ENCODE assay signal across 16 cellular contexts in genomic region chr13:37608750-37609339, GRCh38. TPM values are rescaled to one million over a fixed set of nuclear protein-coding genes. Genes with fewer than 3 reads are reported as not detected.
A peak's percentile ranks its signal among the peaks of the same experiment; 100 is the strongest.
DNase-seq lines count a peak whose midpoint lies in the region; ATAC-seq and TF ChIP-seq lines count a peak whose summit lies in the region.
"Had no signal": no experiment of that assay in that cellular context is flagged by ENCODE, and none has a peak within 500 bp of the region (broad histone marks: within the 10 kb centered on the region; RNA-seq: fewer than 3 reads in every experiment).

No MANE protein-coding gene starts in this region.

- H3K9me2 ChIP-seq in DOHH2 (replicated peaks; ENCODE audit: control insufficient read depth, low read length): no peaks in the 10 kb centered on the region

- DNase-seq in brain microvascular endothelial cell: no peak
- peak; percentile 17 for DNase-seq in mesenchymal stem cell
- no peak for DNase-seq in epidermal melanocyte (ENCODE audit: insufficient read length, low spot score)
- DNase-seq in SKM-1 treated with dmso at 0.1 percent for 144 hours (lab: John Stamatoyannopoulos, UW; ENCODE audit: unreplicated experiment): no peak
- no peak for DNase-seq in SJCRH30
- DNase-seq: activated CD4-positive, CD25-positive, alpha-beta regulatory T cell; activated T-cell treated with anti-CD3 and anti-CD28 coated beads, Interleukin-2, amount 50 U/mL, for 72 hours; cortex of kidney; DMS153; hippocampal formation; NCI-H2081 treated with DMSO at 0.1 percent for 48 hours; Right ventricle myocardium superior had no signal

- H3K27me3 ChIP-seq in DOHH2 (ENCODE audit: control insufficient read depth, low read length) (no peaks in the 10 kb centered on the region), KMS-11 (ENCODE audit: insufficient read depth, low read depth) (no peaks in the 10 kb centered on the region), brain microvascular endothelial cell (replicated peaks) (no peaks in the 10 kb centered on the region), mesenchymal stem cell (ENCODE audit: control insufficient read depth in 1 of 2, insufficient read depth in 1 of 2, low read length in 2 of 2) (no peaks in the 10 kb centered on the region), SJCRH30 (no peaks in the 10 kb centered on the region)

- no peak overlapping the region for H2AK5ac ChIP-seq in mesenchymal stem cell (ENCODE audit: low read length, severe bottlenecking)

- no peaks in the 10 kb centered on the region for H3K79me1 ChIP-seq in mesenchymal stem cell (replicated peaks; ENCODE audit: low read length, poor library complexity, severe bottlenecking)

- H4K8ac ChIP-seq in mesenchymal stem cell (ENCODE audit: low read length): no peak overlapping the region

- H3K9me3 ChIP-seq in DOHH2 (ENCODE audit: control insufficient read depth, insufficient read depth, low read length) (no peaks in the 10 kb centered on the region), mesenchymal stem cell (ENCODE audit: control insufficient read depth, low read length) (no peaks in the 10 kb centered on the region), SJCRH30 (replicated peaks) (no peaks in the 10 kb centered on the region)

- no peaks in the 10 kb centered on the region for H3K36me3 ChIP-seq in DOHH2 (ENCODE audit: control insufficient read depth, low read length)
- no peaks in the 10 kb centered on the region for H3K36me3 ChIP-seq in KMS-11 (ENCODE audit: insufficient read depth)
- no peaks in the 10 kb centered on the region for H3K36me3 ChIP-seq in brain microvascular endothelial cell (replicated peaks)
- H3K36me3 ChIP-seq in mesenchymal stem cell (ENCODE audit: control insufficient read depth in 1 of 2, insufficient read depth in 2 of 2, low read depth in 1 of 2, low read length in 2 of 2): no peaks in the 10 kb centered on the region
- H3K36me3 ChIP-seq in SJCRH30: no peaks in the 10 kb centered on the region

- no peak for ATAC-seq in HG03432 (IDR thresholded peaks at IDR 0.05; ENCODE audit: unreplicated experiment)
- ATAC-seq: activated T-cell treated with anti-CD3 and anti-CD28 coated beads, Interleukin-2, amount 50 U/mL, for 72 hours had no signal

- H3F3A ChIP-seq in DOHH2 (ENCODE audit: control insufficient read depth, insufficient read depth): no peaks in the 10 kb centered on the region

- H4K91ac ChIP-seq in mesenchymal stem cell (ENCODE audit: low read length): no peak overlapping the region

- no peak overlapping the region for H3K18ac ChIP-seq in mesenchymal stem cell (ENCODE audit: low read depth in 1 of 2, low read length in 2 of 2)

- H3K4me1 ChIP-seq in DOHH2 (ENCODE audit: control insufficient read depth, low read length) (no peaks in the 10 kb centered on the region), KMS-11 (ENCODE audit: low read depth, poor library complexity, severe bottlenecking) (no peaks in the 10 kb centered on the region), mesenchymal stem cell (ENCODE audit: control insufficient read depth, insufficient read depth, low read depth, low read length) (no peaks in the 10 kb centered on the region), SJCRH30 (no peaks in the 10 kb centered on the region)

- in situ Hi-C loops in brain microvascular endothelial cell (cut with HindIII; ENCODE audit: low pct_ligation_motif_present, low sequenced_read_pairs): no loop called here

- WGBS in mesenchymal stem cell: no CpG with 5 or more reads among the region's 1 CpG

- no peak overlapping the region for H2AFZ ChIP-seq in KMS-11 (ENCODE audit: low read depth)
- H2AFZ ChIP-seq in mesenchymal stem cell (ENCODE audit: low read depth, low read length): no peak overlapping the region

- no peak overlapping the region for H3K4me2 ChIP-seq in DOHH2 (ENCODE audit: low read length)
- no peak overlapping the region for H3K4me2 ChIP-seq in KMS-11
- no peak overlapping the region for H3K4me2 ChIP-seq in mesenchymal stem cell (ENCODE audit: low read length, poor library complexity, severe bottlenecking)

- H2BK5ac ChIP-seq in mesenchymal stem cell (ENCODE audit: low read depth, low read length, poor library complexity, severe bottlenecking): no peak overlapping the region

- H3K9ac ChIP-seq in KMS-11: no peak overlapping the region
- no peak overlapping the region for H3K9ac ChIP-seq in mesenchymal stem cell (ENCODE audit: low read length)

- no peak overlapping the region for H3K4ac ChIP-seq in mesenchymal stem cell (ENCODE audit: low read depth in 1 of 2, low read length in 2 of 2)

- H3K23ac ChIP-seq in mesenchymal stem cell (ENCODE audit: low read length in 2 of 2): no peak overlapping the region

- H2BK12ac ChIP-seq in mesenchymal stem cell (ENCODE audit: low read length in 2 of 2): no peak overlapping the region

- peak; percentile 21 for TF ChIP-seq CTCF in DOHH2 (IDR thresholded peaks at IDR 0.05; ENCODE audit: low read depth, low read length, poor library complexity, severe bottlenecking)
- TF ChIP-seq CTCF in KMS-11 (conservative IDR thresholded peaks at IDR 0.05; ENCODE audit: low read depth, low read length): peak; percentile 29; the same call in 1 of the 2 replicates
- peak; percentile 45 for TF ChIP-seq CTCF in brain microvascular endothelial cell (IDR thresholded peaks at IDR 0.05; ENCODE audit: low read depth, low read length, missing control alignments)

- H3K14ac ChIP-seq in mesenchymal stem cell (ENCODE audit: low read length in 2 of 2): no peak overlapping the region

- H3K27ac ChIP-seq in DOHH2 (ENCODE audit: low read depth, low read length): no peak overlapping the region
- H3K27ac ChIP-seq in KMS-11: no peak overlapping the region
- H3K27ac ChIP-seq in brain microvascular endothelial cell: no peak overlapping the region
- H3K27ac ChIP-seq in mesenchymal stem cell (ENCODE audit: low read length, poor library complexity, severe bottlenecking): no peak overlapping the region
- no peak overlapping the region for H3K27ac ChIP-seq in SJCRH30
- H3K27ac ChIP-seq: skin epidermis had no signal

- H3K4me3 ChIP-seq in DOHH2 (ENCODE audit: low read length) (no peak overlapping the region), KMS-11 (IDR thresholded peaks at IDR 0.05; ENCODE audit: insufficient read depth, low read depth, low read length) (no peak overlapping the region), brain microvascular endothelial cell (ENCODE audit: low read depth, low read length) (no peak overlapping the region), mesenchymal stem cell (ENCODE audit: insufficient read depth in 1 of 2, low read depth in 1 of 2, low read length in 2 of 2) (no peak overlapping the region), SJCRH30 (no peak overlapping the region)
- H3K4me3 ChIP-seq: skin epidermis had no signal

- H4K20me1 ChIP-seq in DOHH2 (ENCODE audit: control insufficient read depth, insufficient read depth, low read depth, low read length) (no peaks in the 10 kb centered on the region), KMS-11 (ENCODE audit: insufficient read depth) (no peaks in the 10 kb centered on the region)

- no peak overlapping the region for H2BK120ac ChIP-seq in mesenchymal stem cell (ENCODE audit: low read depth, low read length)

- no peaks in the 10 kb centered on the region for H3K79me2 ChIP-seq in DOHH2 (ENCODE audit: control insufficient read depth, low read length)
- no peaks in the 10 kb centered on the region for H3K79me2 ChIP-seq in KMS-11 (ENCODE audit: insufficient read depth, low read depth)

- H2BK15ac ChIP-seq in mesenchymal stem cell (ENCODE audit: low read depth, poor library complexity, severe bottlenecking): no peak overlapping the region

RNA-seq across cellular contexts. Expression of gene POSTN, which starts 10.3 kb away (rescaled TPM):
- polyA plus RNA-seq in mesenchymal stem cell (2013, experiment 1 of 2): 396 TPM
- polyA plus RNA-seq in mesenchymal stem cell (2013, experiment 2 of 2): 397 TPM
- total RNA-seq in SJCRH30 (2014; rRNA removed; shearing (Covaris generic)): 0.04 TPM in 1 of 2 replicates, not detected in the other
- total RNA-seq: activated T-cell treated with anti-CD3 and anti-CD28 coated beads, Interleukin-2, amount 50 U/mL, for 72 hours had no signal
